Comparison of ENCODE assay signal across 24 cellular contexts in the genomic region with DNA sequence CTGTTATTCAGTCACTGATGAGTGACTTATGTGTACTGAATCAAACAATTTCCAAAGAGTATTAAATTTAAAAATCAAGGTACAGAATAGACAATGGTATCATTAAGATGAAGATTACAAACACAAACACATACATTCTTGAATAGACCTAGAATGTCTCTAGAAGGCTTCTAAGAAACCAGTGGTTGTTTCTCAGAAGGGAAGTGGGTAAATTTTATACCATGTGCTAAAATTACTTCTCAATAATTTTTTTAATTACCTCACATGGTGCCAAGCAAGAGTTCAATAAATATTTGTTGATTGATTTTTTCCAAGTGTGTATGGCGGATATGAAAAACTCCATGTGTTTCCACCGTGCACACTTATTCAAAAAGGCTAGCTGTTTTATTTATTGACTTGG. TPM values are rescaled to one million over a fixed set of nuclear protein-coding genes. Genes with fewer than 3 reads are reported as not detected.
A peak's percentile ranks its signal among the peaks of the same experiment; 100 is the strongest.
DNase-seq lines count a peak whose midpoint lies in the region; ATAC-seq and TF ChIP-seq lines count a peak whose summit lies in the region.
"Had no signal": no experiment of that assay in that cellular context is flagged by ENCODE, and none has a peak within 500 bp of the region (broad histone marks: within the 10 kb centered on the region; RNA-seq: fewer than 3 reads in every experiment).

No MANE protein-coding gene starts in this region.

- no peak for DNase-seq in activated CD8-positive, alpha-beta memory T cell treated with anti-CD3 and anti-CD28 coated beads, Interleukin-2, amount 10 ng/mL, durations not matched to agents 7 days and 5 days
- no peak for DNase-seq in activated CD8-positive, alpha-beta memory T cell treated with anti-CD3 and anti-CD28 coated beads, Interleukin-2, amount 50 U/mL, for 48 hours
- no peak for DNase-seq in natural killer cell treated with Interleukin-12 subunit alpha and Interleukin-12 subunit beta and Interleukin-15 and Interleukin-18, amount 100 ng/mL, for 72 hours (ENCODE audit: low spot score)
- DNase-seq in natural killer cell (no peak), PC-3 (no peak), islet precursor cell (no peak)
- DNase-seq: 8988T; ACHN; AML-193; BE2C; Calu3; CD4-positive, alpha-beta memory T cell; COR-L47; DMS53; EL; GDM1; H9 had no signal

- H3K27me3 Mint-ChIP-seq in activated CD8-positive, alpha-beta memory T cell treated with anti-CD3 and anti-CD28 coated beads, Interleukin-2, amount 10 ng/mL, durations not matched to agents 7 days and 5 days = no peaks in the 10 kb centered on the region
- peaks cover 0 to 8% of the 10 kb centered on the region in 2 donors for H3K27me3 Mint-ChIP-seq in natural killer cell treated with Interleukin-12 subunit alpha and Interleukin-12 subunit beta and Interleukin-15 and Interleukin-18, amount 100 ng/mL, for 72 hours
- H3K27me3 Mint-ChIP-seq in natural killer cell (ENCODE audit: low read depth in 2 of 2) = peaks cover 0 to 2% of the 10 kb centered on the region in 2 donors
- H3K27me3 Mint-ChIP-seq: CD4-positive, alpha-beta memory T cell had no signal

- ATAC-seq in activated CD8-positive, alpha-beta memory T cell treated with anti-CD3 and anti-CD28 coated beads, Interleukin-2, amount 10 ng/mL, durations not matched to agents 7 days and 5 days = peak; percentile 53
- ATAC-seq in natural killer cell treated with Interleukin-12 subunit alpha and Interleukin-12 subunit beta and Interleukin-15 and Interleukin-18, amount 100 ng/mL, for 72 hours = no peak
- ATAC-seq in natural killer cell (no peak), PC-3 (no peak), GM21360 (IDR thresholded peaks at IDR 0.05; ENCODE audit: unreplicated experiment) (no peak)
- ATAC-seq: A549, GM12878, GM23338, HCT116 had no signal

- CTCF ChIA-PET in activated CD8-positive, alpha-beta memory T cell treated with anti-CD3 and anti-CD28 coated beads, Interleukin-2, amount 10 ng/mL, durations not matched to agents 7 days and 5 days (lab: Charles Lee) = no interaction called here
- CTCF ChIA-PET in PC-3 (lab: Charles Lee) = no interaction called here

- BruUV-seq in PC-3 (replicated peaks; lab: Mats Ljungman, UMichigan) = no TSS peak

- peaks cover 24% of the 10 kb centered on the region for H3K4me1 ChIP-seq in PC-3 (ENCODE audit: insufficient read depth, low read length)
- H3K4me1 ChIP-seq: A549; BE2C; BLaER1 treated with 17β-estradiol and CSF1 and Interleukin-3, amounts not matched to agents 10 nM and 100 nM had no signal

- H3K4me2 ChIP-seq in PC-3 (ENCODE audit: low read length) = no peak overlapping the region
- H3K4me2 ChIP-seq: A549; BLaER1 treated with 17β-estradiol and CSF1 and Interleukin-3, amounts not matched to agents 10 nM and 100 nM; GM23338 had no signal

- intact Hi-C loops in natural killer cell (cut with micrococcal nuclease) (no loop called here), PC-3 (cut with micrococcal nuclease) (no loop called here)

- H3K9me3 ChIP-seq in PC-3 (ENCODE audit: low read length) = no peaks in the 10 kb centered on the region
- H3K9me3 ChIP-seq: A549; BE2C; BLaER1 treated with 17β-estradiol and CSF1 and Interleukin-3, amounts not matched to agents 10 nM and 100 nM had no signal

- peak overlapping the region; percentile 18; the same call in 1 of the 2 replicates for H3K27ac ChIP-seq in PC-3 (ENCODE audit: low read length)
- H3K27ac ChIP-seq: A549; BLaER1 treated with 17β-estradiol and CSF1 and Interleukin-3, amounts not matched to agents 10 nM and 100 nM had no signal

- no peaks in the 10 kb centered on the region for H4K20me1 ChIP-seq in PC-3 (ENCODE audit: low read length)
- H4K20me1 ChIP-seq: BLaER1 treated with 17β-estradiol and CSF1 and Interleukin-3, amounts not matched to agents 10 nM and 100 nM had no signal

- no peaks in the 10 kb centered on the region for H3K36me3 ChIP-seq in PC-3 (ENCODE audit: low read depth, low read length)
- H3K36me3 ChIP-seq: BE2C; BLaER1 treated with 17β-estradiol and CSF1 and Interleukin-3, amounts not matched to agents 10 nM and 100 nM had no signal

- POLR2A ChIA-PET in PC-3 (lab: Charles Lee; ENCODE audit: unreplicated experiment) = no interaction called here

- no peaks in the 10 kb centered on the region for H3K9me3 Mint-ChIP-seq in activated CD8-positive, alpha-beta memory T cell treated with anti-CD3 and anti-CD28 coated beads, Interleukin-2, amount 10 ng/mL, durations not matched to agents 7 days and 5 days (ENCODE audit: low read depth)
- no peaks in the 10 kb centered on the region for H3K9me3 Mint-ChIP-seq in natural killer cell treated with Interleukin-12 subunit alpha and Interleukin-12 subunit beta and Interleukin-15 and Interleukin-18, amount 100 ng/mL, for 72 hours
- no peaks in the 10 kb centered on the region for H3K9me3 Mint-ChIP-seq in natural killer cell
- H3K9me3 Mint-ChIP-seq: CD14-positive monocyte; CD4-positive, alpha-beta memory T cell; GM23338; H9 had no signal

- no peak for TF ChIP-seq CTCF in natural killer cell (IDR thresholded peaks at IDR 0.05)
- TF ChIP-seq CTCF in PC-3 (conservative IDR thresholded peaks at IDR 0.05; ENCODE audit: low read depth, low read length) = no peak

- H3K79me2 ChIP-seq in PC-3 (ENCODE audit: low read length) = no peaks in the 10 kb centered on the region

- H3K4me1 Mint-ChIP-seq in activated CD8-positive, alpha-beta memory T cell treated with anti-CD3 and anti-CD28 coated beads, Interleukin-2, amount 10 ng/mL, durations not matched to agents 7 days and 5 days = peaks cover 18% of the 10 kb centered on the region
- peaks cover 0 to 11% of the 10 kb centered on the region in 2 donors for H3K4me1 Mint-ChIP-seq in natural killer cell treated with Interleukin-12 subunit alpha and Interleukin-12 subunit beta and Interleukin-15 and Interleukin-18, amount 100 ng/mL, for 72 hours (ENCODE audit: low read depth in 2 of 2)
- no peaks in the 10 kb centered on the region for H3K4me1 Mint-ChIP-seq in natural killer cell
- H3K4me1 Mint-ChIP-seq: CD4-positive, alpha-beta memory T cell; GM23338; H9 had no signal

- H3K36me3 Mint-ChIP-seq in activated CD8-positive, alpha-beta memory T cell treated with anti-CD3 and anti-CD28 coated beads, Interleukin-2, amount 10 ng/mL, durations not matched to agents 7 days and 5 days = peaks cover 3% of the 10 kb centered on the region
- H3K36me3 Mint-ChIP-seq in natural killer cell treated with Interleukin-12 subunit alpha and Interleukin-12 subunit beta and Interleukin-15 and Interleukin-18, amount 100 ng/mL, for 72 hours = no peaks in the 10 kb centered on the region
- H3K36me3 Mint-ChIP-seq in natural killer cell = no peaks in the 10 kb centered on the region
- H3K36me3 Mint-ChIP-seq: CD14-positive monocyte; CD4-positive, alpha-beta memory T cell had no signal

- no peaks in the 10 kb centered on the region for H3K27me3 ChIP-seq in PC-3 (ENCODE audit: low read length)
- H3K27me3 ChIP-seq: BE2C; BLaER1 treated with 17β-estradiol and CSF1 and Interleukin-3, amounts not matched to agents 10 nM and 100 nM had no signal

- no peak overlapping the region for H3K4me3 ChIP-seq in PC-3 (ENCODE audit: low read length)
- H3K4me3 ChIP-seq: A549; BLaER1 treated with 17β-estradiol and CSF1 and Interleukin-3, amounts not matched to agents 10 nM and 100 nM; GM12878; GM23338 had no signal

- no peaks in the 10 kb centered on the region for H3F3A ChIP-seq in PC-3 (ENCODE audit: low read length, unreplicated experiment)

- no peaks in the 10 kb centered on the region for H3K9me2 ChIP-seq in PC-3 (replicated peaks; ENCODE audit: low read length)

- H2AFZ ChIP-seq in PC-3 (ENCODE audit: low read length) = no peak overlapping the region
- H2AFZ ChIP-seq: GM23338 had no signal

- no peak overlapping the region for H3K9ac ChIP-seq in PC-3 (ENCODE audit: low read length)
- H3K9ac ChIP-seq: BLaER1 treated with 17β-estradiol and CSF1 and Interleukin-3, amounts not matched to agents 10 nM and 100 nM had no signal

- H3K27ac Mint-ChIP-seq in activated CD8-positive, alpha-beta memory T cell treated with anti-CD3 and anti-CD28 coated beads, Interleukin-2, amount 10 ng/mL, durations not matched to agents 7 days and 5 days = no peak overlapping the region
- peak overlapping the region in 1 of 2 donors; percentile 47 for H3K27ac Mint-ChIP-seq in natural killer cell treated with Interleukin-12 subunit alpha and Interleukin-12 subunit beta and Interleukin-15 and Interleukin-18, amount 100 ng/mL, for 72 hours
- no peak overlapping the region for H3K27ac Mint-ChIP-seq in natural killer cell
- H3K27ac Mint-ChIP-seq: CD14-positive monocyte; CD4-positive, alpha-beta memory T cell; GM23338; H9 had no signal

- H3K4me3 Mint-ChIP-seq in activated CD8-positive, alpha-beta memory T cell treated with anti-CD3 and anti-CD28 coated beads, Interleukin-2, amount 10 ng/mL, durations not matched to agents 7 days and 5 days = no peak overlapping the region
- H3K4me3 Mint-ChIP-seq in natural killer cell treated with Interleukin-12 subunit alpha and Interleukin-12 subunit beta and Interleukin-15 and Interleukin-18, amount 100 ng/mL, for 72 hours = peak overlapping the region; percentile 53
- H3K4me3 Mint-ChIP-seq in natural killer cell = no peak overlapping the region
- H3K4me3 Mint-ChIP-seq: CD14-positive monocyte; CD4-positive, alpha-beta memory T cell; GM23338; H9 had no signal

RNA-seq across cellular contexts. Expression of gene DYNLRB2, which starts 6.4 kb away (rescaled TPM):
- under 1 TPM in 1 of 2 experiments, not detected in 1; 0.76 TPM for total RNA-seq in activated CD8-positive, alpha-beta memory T cell treated with anti-CD3 and anti-CD28 coated beads, Interleukin-2, amount 10 ng/mL, durations not matched to agents 7 days and 5 days
- not detected for total RNA-seq in natural killer cell treated with Interleukin-12 subunit alpha and Interleukin-12 subunit beta and Interleukin-15 and Interleukin-18, amount 100 ng/mL, for 72 hours
- not detected for total RNA-seq in natural killer cell
- total RNA-seq in PC-3 (2014; rRNA removed) = 1.3 and 1.8 TPM in 2 replicates
- total RNA-seq: Calu3, GM23338, H9 had no signal
